In the genomic region with DNA sequence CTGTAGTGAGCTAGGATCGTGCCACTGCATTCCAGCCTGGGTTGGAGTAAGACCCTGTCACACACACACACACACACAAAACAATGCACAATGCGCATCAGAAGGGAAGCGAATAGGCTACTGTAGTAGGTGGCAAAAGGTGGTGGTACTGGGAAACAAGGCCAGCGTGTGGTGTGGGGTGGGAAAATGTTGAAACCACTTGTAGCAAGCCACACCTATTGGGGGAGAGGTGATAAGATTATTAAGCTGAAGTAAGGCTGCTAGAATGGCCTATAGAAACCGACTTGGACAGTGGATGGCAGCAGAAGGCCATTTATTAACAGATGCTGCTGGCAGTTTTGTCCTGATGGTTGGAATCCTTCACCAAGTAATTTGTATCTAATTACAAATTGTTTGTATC, we compare ENCODE assay signal across 9 cellular contexts. TPM values are rescaled to one million over a fixed set of nuclear protein-coding genes. Genes with fewer than 3 reads are reported as not detected.
A peak's percentile ranks its signal among the peaks of the same experiment; 100 is the strongest.
DNase-seq lines count a peak whose midpoint lies in the region; ATAC-seq, FAIRE-seq and TF ChIP-seq lines count a peak whose summit lies in the region.
"Had no signal": no experiment of that assay in that cellular context is flagged by ENCODE, and none has a peak within 500 bp of the region (broad histone marks: within the 10 kb centered on the region; RNA-seq: fewer than 3 reads in every experiment).

No MANE protein-coding gene starts in this region.

- peak; percentile 6 for TF ChIP-seq CTCF in bronchial epithelial cell (IDR thresholded peaks at IDR 0.05; ENCODE audit: insufficient read depth, low read length, severe bottlenecking)
- no peak for TF ChIP-seq CTCF in neural crest cell (conservative IDR thresholded peaks at IDR 0.05)
- no peak for TF ChIP-seq CTCF in mucosa of descending colon (IDR thresholded peaks at IDR 0.05)
- no peak for TF ChIP-seq CTCF in testis (IDR thresholded peaks at IDR 0.05)

- DNase-seq in Daoy (ENCODE audit: low read depth), result peak; percentile 18
- no peak for DNase-seq in MG63
- DNase-seq in bronchial epithelial cell (ENCODE audit: low read depth), result peak; percentile 40
- no peak for DNase-seq in neural crest cell (ENCODE audit: low read depth, low spot score)
- no peak for DNase-seq in stimulated activated naive CD4-positive, alpha-beta T cell treated with Interleukin-2 at 50 U/mL for 16 hours (lab: John Stamatoyannopoulos, UW)
- no peak for DNase-seq in mucosa of descending colon
- no peak for DNase-seq in testis
- DNase-seq in caudate nucleus (lab: John Stamatoyannopoulos, UW), result no peak

- H3K4me3 ChIP-seq in MG63, result peak overlapping the region; percentile 70; the same call in 1 of the 2 replicates
- peak overlapping the region; percentile 79 for H3K4me3 ChIP-seq in bronchial epithelial cell (ENCODE audit: low read depth, low read length)
- H3K4me3 ChIP-seq in mucosa of descending colon, result no peak overlapping the region
- H3K4me3 ChIP-seq in testis, result no peak overlapping the region
- H3K4me3 ChIP-seq: SJSA1 had no signal

- H3K27ac ChIP-seq in testis (no peak overlapping the region), caudate nucleus (ENCODE audit: low read depth, low read length) (no peak overlapping the region)
- H3K27ac ChIP-seq: SJSA1 had no signal

- peaks cover 9% of the 10 kb centered on the region for H3K36me3 Mint-ChIP-seq in neural crest cell (ENCODE audit: low read depth)

- no peak for ATAC-seq in mucosa of descending colon

- H3K36me3 ChIP-seq in MG63 (peaks cover 63% of the 10 kb centered on the region), bronchial epithelial cell (ENCODE audit: control insufficient read depth, insufficient read depth, low read length) (peaks cover 16% of the 10 kb centered on the region), mucosa of descending colon (ENCODE audit: low read depth) (no peaks in the 10 kb centered on the region), testis (ENCODE audit: low read depth, missing control alignments) (no peaks in the 10 kb centered on the region)

- no peaks in the 10 kb centered on the region for H3K27me3 Mint-ChIP-seq in neural crest cell (ENCODE audit: low read depth)

- no peaks in the 10 kb centered on the region for H3K9me3 Mint-ChIP-seq in neural crest cell

- H3K9me3 ChIP-seq in MG63 (no peaks in the 10 kb centered on the region), mucosa of descending colon (no peaks in the 10 kb centered on the region), testis (no peaks in the 10 kb centered on the region)
- H3K9me3 ChIP-seq: SJSA1 had no signal

- H3K4me3 Mint-ChIP-seq in neural crest cell, result peak overlapping the region; percentile 95

- H3K27me3 ChIP-seq in MG63, result no peaks in the 10 kb centered on the region
- H3K27me3 ChIP-seq in bronchial epithelial cell (ENCODE audit: control insufficient read depth, insufficient read depth, low read length), result no peaks in the 10 kb centered on the region
- H3K27me3 ChIP-seq in testis, result no peaks in the 10 kb centered on the region
- H3K27me3 ChIP-seq: SJSA1 had no signal

- no peak for FAIRE-seq in bronchial epithelial cell (lab: Jason Lieb, UNC)

- no peak overlapping the region for H3K27ac Mint-ChIP-seq in neural crest cell (ENCODE audit: unreplicated experiment)

- no peak for TF ChIP-seq POLR2A in testis (IDR thresholded peaks at IDR 0.05)

- intact Hi-C loops in mucosa of descending colon (cut with DNase I, micrococcal nuclease), result no loop called here
- intact Hi-C loops in testis (cut with DNase I; ENCODE audit: low total_unique reads), result no loop called here

- 31 to 45% methylated on average over 5 of the region's 5 CpGs for WGBS in testis, 2 donors

- peaks cover 21% of the 10 kb centered on the region for H3K4me1 ChIP-seq in mucosa of descending colon (ENCODE audit: low read depth)
- H3K4me1 ChIP-seq in testis, result peaks cover 22% of the 10 kb centered on the region

- peaks cover 36% of the 10 kb centered on the region for H3K4me1 Mint-ChIP-seq in neural crest cell

RNA-seq across cellular contexts. Expression of a gene that starts 7.2 kb away (rescaled TPM):
- 31.0 and 32.3 TPM in 2 replicates for total RNA-seq in Daoy (2014; rRNA removed; shearing (Covaris generic))
- total RNA-seq in MG63 (2014; rRNA removed; shearing (Covaris generic); ENCODE audit: low replicate concordance), result 58.5 and 93.9 TPM in 2 replicates
- total RNA-seq in bronchial epithelial cell, result 13.2 and 25.1 TPM in 2 replicates
- total RNA-seq in neural crest cell, result 34.8 and 38.9 TPM in 2 replicates
- 10 to 100 TPM; 19.8 to 26.2 (median 22.7) TPM for total RNA-seq in mucosa of descending colon
- total RNA-seq in testis, result 10 to 100 TPM; 27.9 to 31.3 TPM
- polyA plus RNA-seq in testis (ENCODE audit: insufficient read depth, low read depth, low replicate concordance), result 37.4 TPM

RNA-seq across cellular contexts. Expression of a gene that starts 10.8 kb away (rescaled TPM):
- 26.8 and 27.1 TPM in 2 replicates for total RNA-seq in Daoy (2014; rRNA removed; shearing (Covaris generic))
- total RNA-seq in MG63 (2014; rRNA removed; shearing (Covaris generic); ENCODE audit: low replicate concordance), result 12.3 and 24.1 TPM in 2 replicates
- 27.1 and 43.1 TPM in 2 replicates for total RNA-seq in bronchial epithelial cell
- total RNA-seq in neural crest cell, result 74.9 and 75.7 TPM in 2 replicates
- 100 to 1,000 TPM in 1 of 3 donors, 10 to 100 TPM in 2; 72.5 to 119 (median 90.1) TPM for total RNA-seq in mucosa of descending colon
- 100 to 1,000 TPM; 192 to 289 TPM for total RNA-seq in testis
- 204 TPM for polyA plus RNA-seq in testis (ENCODE audit: insufficient read depth, low read depth, low replicate concordance)

RNA-seq across cellular contexts. Expression of a gene that starts 30.5 kb away (rescaled TPM):
- 30.2 and 40.3 TPM in 2 replicates for total RNA-seq in Daoy (2014; rRNA removed; shearing (Covaris generic))
- total RNA-seq in MG63 (2014; rRNA removed; shearing (Covaris generic); ENCODE audit: low replicate concordance), result 58.8 and 74.6 TPM in 2 replicates
- 55.0 and 92.4 TPM in 2 replicates for total RNA-seq in bronchial epithelial cell
- total RNA-seq in neural crest cell, result 81.4 and 85.9 TPM in 2 replicates
- total RNA-seq in mucosa of descending colon, result 10 to 100 TPM; 64.5 to 73.6 (median 71.2) TPM
- total RNA-seq in testis, result 10 to 100 TPM; 77.8 to 82.0 TPM
- polyA plus RNA-seq in testis (ENCODE audit: insufficient read depth, low read depth, low replicate concordance), result 92.4 TPM

RNA-seq across cellular contexts. Expression of a gene that starts 36.8 kb away (rescaled TPM):
- 3.5 and 5.7 TPM in 2 replicates for total RNA-seq in Daoy (2014; rRNA removed; shearing (Covaris generic))
- total RNA-seq in MG63 (2014; rRNA removed; shearing (Covaris generic); ENCODE audit: low replicate concordance), result 1.8 and 4.2 TPM in 2 replicates
- total RNA-seq in bronchial epithelial cell, result 5.3 and 10.2 TPM in 2 replicates
- 27.6 and 35.7 TPM in 2 replicates for total RNA-seq in neural crest cell
- total RNA-seq in mucosa of descending colon, result 10 to 100 TPM; 26.7 to 39.0 (median 29.0) TPM
- 10 to 100 TPM; 46.7 to 60.9 TPM for total RNA-seq in testis
- polyA plus RNA-seq in testis (ENCODE audit: insufficient read depth, low read depth, low replicate concordance), result 37.2 TPM

Comparison
In these comparisons a context has a peak if more than half of its experiments do, and no peak if none do; other contexts are left out.
1. DNase-seq: peak in Daoy (single experiment) and bronchial epithelial cell (single experiment); none in MG63 (single experiment), neural crest cell (single experiment), stimulated activated naive CD4-positive, alpha-beta T cell treated with Interleukin-2 at 50 U/mL for 16 hours (single experiment), mucosa of descending colon (0 of 3), testis (single experiment) and caudate nucleus (0 of 61).
2. H3K4me3 ChIP-seq: peak in MG63 (single experiment) and bronchial epithelial cell (single experiment); none in mucosa of descending colon (single experiment) and testis (0 of 2).